In the genomic region with DNA sequence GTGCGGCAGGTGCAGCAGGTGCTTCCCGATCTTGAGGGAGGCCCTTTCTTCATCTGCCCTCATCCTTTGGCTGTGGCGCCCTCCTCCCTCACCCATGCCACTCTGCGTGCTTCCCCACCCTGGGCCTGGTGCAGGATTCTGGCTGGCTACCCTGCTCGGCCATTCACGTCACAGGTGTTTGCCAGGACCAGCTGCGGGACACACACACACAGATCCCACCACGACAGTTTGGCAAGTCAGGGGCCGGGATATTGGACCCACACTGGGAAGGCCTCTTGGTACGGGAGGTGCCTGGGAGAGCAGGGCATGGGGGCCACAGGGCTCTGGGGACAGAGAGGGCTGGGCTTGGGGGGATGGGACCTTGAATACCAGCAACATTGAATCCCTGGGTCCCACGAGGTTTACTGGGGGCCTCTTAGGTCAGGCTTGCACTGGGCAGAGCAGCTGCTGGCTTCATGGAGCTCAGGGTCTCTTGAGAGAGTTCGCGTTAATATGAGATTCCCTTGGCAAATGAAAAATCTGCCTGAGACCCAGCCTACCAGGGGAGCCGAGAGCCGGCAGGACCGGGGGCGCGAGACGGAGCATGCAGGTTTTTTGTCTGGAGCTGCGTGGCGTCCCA, we compare ENCODE assay signal across 9 cellular contexts. TPM values are rescaled to one million over a fixed set of nuclear protein-coding genes. Genes with fewer than 3 reads are reported as not detected.
DNase-seq lines count a peak whose midpoint lies in the region; ATAC-seq, FAIRE-seq and TF ChIP-seq lines count a peak whose summit lies in the region.
"Had no signal": no experiment of that assay in that cellular context is flagged by ENCODE, and none has a peak within 500 bp of the region (broad histone marks: within the 10 kb centered on the region; RNA-seq: fewer than 3 reads in every experiment).

No MANE protein-coding gene starts in this region.

- H3K9me2 ChIP-seq in SK-N-SH, result no peaks in the 10 kb centered on the region

- peaks cover 16% of the 10 kb centered on the region; the same call in 1 of the 2 replicates for H3K79me2 ChIP-seq in SK-N-SH (ENCODE audit: insufficient read depth)

- H3K36me3 ChIP-seq in BLaER1 (peaks cover 1% of the 10 kb centered on the region), SK-N-SH (replicated peaks in 1 of 2; ENCODE audit: control insufficient read depth in 1 of 2, insufficient read depth in 2 of 2, low read length in 1 of 2) (no peaks in the 10 kb centered on the region)

- H3K4me1 Mint-ChIP-seq in T-helper 17 cell, result peaks cover 67% of the 10 kb centered on the region

- peak overlapping the region; percentile 69 for H3K9ac ChIP-seq in BLaER1
- no peak overlapping the region for H3K9ac ChIP-seq in SK-N-SH

- peaks cover 6% of the 10 kb centered on the region for H3K9me3 ChIP-seq in BLaER1
- no peaks in the 10 kb centered on the region for H3K9me3 ChIP-seq in T-helper 17 cell (ENCODE audit: control insufficient read depth, low read length, poor library complexity, severe bottlenecking)
- no peaks in the 10 kb centered on the region for H3K9me3 ChIP-seq in mononuclear cell (ENCODE audit: low read depth, low read length)
- H3K9me3 ChIP-seq in SK-N-SH, result no peaks in the 10 kb centered on the region

- TF ChIP-seq CTCF in D721Med (IDR thresholded peaks at IDR 0.05; ENCODE audit: insufficient read depth, missing control alignments) (no peak), SK-N-SH (IDR thresholded peaks at IDR 0.05) (no peak)

- 95% methylated on average over 8 of the region's 21 CpGs for WGBS in SK-N-SH (ENCODE audit: low lambda C conversion rate)

- peaks cover 5% of the 10 kb centered on the region for H3K36me3 Mint-ChIP-seq in T-helper 17 cell (ENCODE audit: low read depth)

- POLR2A ChIA-PET in SK-N-SH (lab: Yijun Ruan, JAX), result no interaction called here

- peak overlapping the region; percentile 86 for H3K27ac ChIP-seq in BLaER1
- no peak overlapping the region for H3K27ac ChIP-seq in SK-N-SH (ENCODE audit: low read depth in 2 of 2, low read length in 1 of 2)

- FAIRE-seq in D721Med (lab: Jason Lieb, UNC), result no peak

- no peaks in the 10 kb centered on the region for H3K27me3 Mint-ChIP-seq in T-helper 17 cell

- H3F3A ChIP-seq in SK-N-SH (replicated peaks; ENCODE audit: insufficient read depth), result peaks cover 4% of the 10 kb centered on the region

- H3K4me3 ChIP-seq in BLaER1, result peak overlapping the region; percentile 55
- peak overlapping the region; percentile 38 for H3K4me3 ChIP-seq in mononuclear cell (ENCODE audit: low read length)
- H3K4me3 ChIP-seq in SK-N-SH (ENCODE audit: low read depth in 2 of 2, low read length in 1 of 2), result no peak overlapping the region

- H4K20me1 ChIP-seq in BLaER1 (peaks cover 80% of the 10 kb centered on the region), SK-N-SH (ENCODE audit: insufficient read depth) (peaks cover 13% of the 10 kb centered on the region; the same call in 1 of the 2 replicates)

- TF ChIP-seq RAD21 in SK-N-SH (IDR thresholded peaks at IDR 0.05; ENCODE audit: low read length), result no peak

- peak; percentile 1 for ATAC-seq in GM18502 (IDR thresholded peaks at IDR 0.05; ENCODE audit: poor library complexity, unreplicated experiment)
- ATAC-seq in T-helper 17 cell, result no peak
- ATAC-seq in GM21515 (IDR thresholded peaks at IDR 0.05; ENCODE audit: unreplicated experiment), result no peak

- H3K4me2 ChIP-seq in BLaER1, result peak overlapping the region; percentile 93
- H3K4me2 ChIP-seq in SK-N-SH, result no peak overlapping the region

- peak overlapping the region; percentile 96 for H3K27ac Mint-ChIP-seq in T-helper 17 cell
- H3K27ac Mint-ChIP-seq: brain had no signal

- H3K27me3 ChIP-seq in BLaER1 (no peaks in the 10 kb centered on the region), mononuclear cell (ENCODE audit: insufficient read depth, low read length) (no peaks in the 10 kb centered on the region), SK-N-SH (ENCODE audit: insufficient read depth) (no peaks in the 10 kb centered on the region)

- H3K4me1 ChIP-seq in BLaER1 (peaks cover 88% of the 10 kb centered on the region), mononuclear cell (ENCODE audit: insufficient read depth, low read length) (peaks cover 97% of the 10 kb centered on the region), SK-N-SH (ENCODE audit: control insufficient read depth in 1 of 2, insufficient read depth in 2 of 2, low read depth in 1 of 2, low read length in 1 of 2) (peaks cover 0 to 19% of the 10 kb centered on the region in 2 experiments; a peak in 1 of 4 replicates)

- peak overlapping the region; percentile 84 for H3K4me3 Mint-ChIP-seq in T-helper 17 cell
- H3K4me3 Mint-ChIP-seq: brain had no signal

- TF ChIP-seq EP300 in SK-N-SH (IDR thresholded peaks at IDR 0.05; ENCODE audit: borderline replicate concordance in 1 of 2, low read depth in 1 of 2, low read length in 1 of 2), result no peak

- CTCF ChIA-PET in SK-N-SH (lab: Yijun Ruan, JAX), result interaction anchor here (2.4 kb wide), 1 partner anchor 27 kb away, joined by 6 read pairs; no protein-coding TSS in a partner anchor

- no peak overlapping the region for H2AFZ ChIP-seq in SK-N-SH (ENCODE audit: low read depth)

- no peak for DNase-seq in T-helper 17 cell
- DNase-seq in D721Med (ENCODE audit: insufficient read length, low spot score), result no peak
- no peak for DNase-seq in DMS79 treated with DMSO at 0.1 percent for 48 hours (lab: John Stamatoyannopoulos, UW)
- DNase-seq in SK-N-SH, result no peak

TF ChIP-seq in SK-N-SH, 30 proteins besides CTCF, POLR2A, EP300 and RAD21:
- TF ChIP-seq ELF1 (IDR thresholded peaks at IDR 0.05) (no peak), SMC3 (IDR thresholded peaks at IDR 0.05; ENCODE audit: low read depth, low read length) (no peak), MEF2A (IDR thresholded peaks at IDR 0.05; ENCODE audit: borderline replicate concordance, low read depth) (no peak), RFX5 (IDR thresholded peaks at IDR 0.05; ENCODE audit: low read length) (no peak), CHD2 (IDR thresholded peaks at IDR 0.05; ENCODE audit: low read length, partially characterized antibody) (no peak), EZH2phosphoT487 (IDR thresholded peaks at IDR 0.05; ENCODE audit: borderline replicate concordance, low read depth) (no peak), NRF1 (IDR thresholded peaks at IDR 0.05; ENCODE audit: low read depth, low read length) (no peak)

RNA-seq across cellular contexts. Expression of a gene that starts 15.1 kb away (rescaled TPM):
- total RNA-seq in T-helper 17 cell (100 to 1,000 TPM; 187 to 203 TPM), mononuclear cell (75.9 TPM)
- polyA plus RNA-seq in SK-N-SH (2012; rRNA removed), result 13.8 and 14.3 TPM in 2 replicates
- 6.6 and 11.7 TPM in 2 replicates for polyA plus RNA-seq in SK-N-SH (2012; cell fraction: cytosol; rRNA removed)
- polyA plus RNA-seq in SK-N-SH (2012; cell fraction: nucleus; rRNA removed), result 24.3 and 32.0 TPM in 2 replicates

Comparison
In these comparisons a context has a peak if more than half of its experiments do, and no peak if none do; other contexts are left out.
1. H3K4me3 ChIP-seq: peak in BLaER1 (single experiment) and mononuclear cell (single experiment); none in SK-N-SH (0 of 2).